Comparison of ENCODE assay signal across 15 cellular contexts in the genomic region with DNA sequence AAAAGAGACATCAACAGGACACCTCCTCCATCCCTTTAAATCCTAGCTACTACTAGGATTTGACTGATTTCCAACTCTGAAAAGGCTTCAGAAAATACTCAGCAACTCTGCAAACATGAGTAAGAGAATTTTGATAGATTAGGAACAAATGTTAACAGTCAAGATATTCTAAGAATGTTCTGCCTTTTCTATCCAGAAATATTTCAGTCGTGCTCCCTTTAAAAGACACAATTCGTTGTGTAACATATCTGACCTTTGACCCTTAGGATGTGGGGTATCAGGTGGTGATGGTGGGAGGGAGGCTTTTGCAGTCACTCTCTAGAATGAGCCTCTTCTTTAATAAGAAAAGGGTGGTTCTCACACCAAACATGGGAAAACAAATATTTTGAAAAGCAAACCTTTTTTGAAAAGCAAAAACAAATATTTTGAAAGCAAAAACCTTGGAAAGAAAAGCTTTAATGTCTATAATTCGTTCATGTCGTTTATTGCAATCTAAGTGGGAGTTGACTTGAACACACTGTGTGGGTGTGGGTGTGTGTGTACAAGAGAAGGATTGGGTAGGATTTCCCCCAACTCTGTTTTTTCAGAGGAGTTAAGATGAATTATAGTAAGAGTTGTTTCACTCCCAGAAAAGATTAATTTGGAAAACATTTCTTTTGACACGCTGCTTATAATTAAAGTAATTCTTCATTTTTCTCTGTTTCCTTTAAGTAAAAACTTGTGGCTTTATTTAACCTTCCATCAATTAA.
"Had no signal": no experiment of that assay in that cellular context is flagged by ENCODE, and none has a peak within 500 bp of the region (broad histone marks: within the 10 kb centered on the region; RNA-seq: fewer than 3 reads in every experiment).

No MANE protein-coding gene starts in this region.

- FAIRE-seq: TTC549 had no signal

- ATAC-seq: body of pancreas; effector memory CD8-positive, alpha-beta T cell; psoas muscle; SK-N-SH treated with all-trans-retinoic acid at 6 μM for 48 hours had no signal

- DNase-seq: activated B cell treated with CpG ODN at 0.5 μM for 24 hours; activated CD4-positive, alpha-beta T cell treated with anti-CD3 and anti-CD28 coated beads, Interleukin-2, amount 10 ng/mL, durations not matched to agents 24 days and 14 days; activated naive CD4-positive, alpha-beta T cell treated with Interleukin-2 at 50 U/mL for 16 hours; adrenal gland; body of pancreas; central memory CD4-positive, alpha-beta T cell; effector memory CD8-positive, alpha-beta T cell; foreskin fibroblast; left ventricle myocardium inferior; psoas muscle; stimulated activated CD4-positive, alpha-beta T cell treated with anti-CD3 and anti-CD28 coated beads, Interleukin-4, amount 100 ng/mL, for 1 hour; stimulated activated CD8-positive, alpha-beta memory T cell treated with anti-CD3 and anti-CD28 coated beads, Interleukin-4, amount 100 ng/mL, for 48 hours; testis had no signal

- H3K27ac ChIP-seq: adrenal gland, body of pancreas, left ventricle myocardium inferior, psoas muscle, testis had no signal

- H3K27me3 ChIP-seq: adrenal gland, body of pancreas, testis had no signal

- H3K4me1 ChIP-seq: adrenal gland, body of pancreas, left ventricle myocardium inferior, psoas muscle, testis had no signal

- H3K9me3 ChIP-seq: adrenal gland, body of pancreas, left ventricle myocardium inferior, psoas muscle, testis had no signal

- H3K4me3 ChIP-seq: adrenal gland, body of pancreas, left ventricle myocardium inferior, psoas muscle, testis had no signal

- H3K36me3 ChIP-seq: adrenal gland, left ventricle myocardium inferior had no signal
